1 cellular context compared by ENCODE assay signal in the genomic region with DNA sequence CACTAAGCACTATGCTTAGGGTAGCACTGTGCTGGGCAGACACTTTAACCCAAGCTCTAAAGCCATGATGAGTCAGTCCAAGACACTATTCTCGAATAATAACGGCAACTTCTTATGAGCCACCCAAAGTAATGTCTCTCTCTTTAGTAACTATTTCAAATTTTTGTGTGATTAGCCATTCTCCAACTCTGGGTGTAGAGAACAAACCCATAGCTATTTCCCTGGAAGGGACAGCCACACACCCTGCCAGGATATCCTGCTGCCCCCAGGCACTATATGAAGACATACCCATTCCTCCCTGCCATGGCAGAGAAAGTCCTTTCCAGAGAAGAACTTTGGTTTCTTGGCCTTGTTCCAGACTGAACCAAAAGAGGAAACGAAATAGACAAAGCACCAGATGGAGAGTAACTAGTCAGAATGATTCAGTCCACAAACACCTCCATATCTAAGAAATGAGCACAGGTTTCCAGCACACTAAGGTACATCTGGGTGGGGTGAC.
TF ChIP-seq lines count a peak whose summit lies in the region.

No MANE protein-coding gene starts in this region.

TF ChIP-seq in GM23338, 12 proteins besides CTCF, POLR2A, EP300 and RAD21 (continued from another document):
- TF ChIP-seq ZNF462 (CRISPR knock-in tag; IDR thresholded peaks at IDR 0.05): no peak
